In the genomic region with DNA sequence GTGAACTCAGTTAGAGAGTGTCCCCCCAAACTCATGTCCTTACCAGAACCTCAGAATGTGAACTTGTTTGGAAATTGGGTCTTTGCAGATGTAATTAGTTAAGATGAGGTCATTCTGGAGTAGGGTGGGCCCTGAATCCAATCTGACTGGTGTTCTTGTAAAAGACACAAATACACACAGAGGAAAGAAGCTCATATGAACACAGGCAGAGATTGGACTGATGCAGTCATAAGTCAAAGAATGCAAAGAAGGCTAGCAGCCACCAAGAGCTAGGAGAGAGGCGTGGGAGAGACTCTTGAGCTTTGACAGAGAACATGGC, we compare ENCODE assay signal across 1 cellular context.
TF ChIP-seq lines count a peak whose summit lies in the region.

No MANE protein-coding gene starts in this region.

TF ChIP-seq in H1, 55 proteins besides CTCF, POLR2A, EP300 and RAD21:
- no peak for TF ChIP-seq PHF8 (conservative IDR thresholded peaks at IDR 0.05; ENCODE audit: low read depth, low read length)
- TF ChIP-seq YY1 (IDR thresholded peaks at IDR 0.05; ENCODE audit: low read depth, low read length), result no peak
- TF ChIP-seq SIX5 (IDR thresholded peaks at IDR 0.05; ENCODE audit: low read depth, low read length), result no peak
- no peak for TF ChIP-seq BRCA1 (IDR thresholded peaks at IDR 0.05; ENCODE audit: low read depth, low read length)
- no peak for TF ChIP-seq JUN (IDR thresholded peaks at IDR 0.05; ENCODE audit: low read depth, low read length)
- TF ChIP-seq RBBP5 (IDR thresholded peaks at IDR 0.05; ENCODE audit: borderline replicate concordance, low read depth, low read length), result no peak
- TF ChIP-seq RXRA (IDR thresholded peaks at IDR 0.05; ENCODE audit: insufficient read depth, low read depth, low read length), result no peak
- TF ChIP-seq EGR1 (IDR thresholded peaks at IDR 0.05; ENCODE audit: borderline replicate concordance, low read depth, low read length), result no peak
- no peak for TF ChIP-seq JUND (IDR thresholded peaks at IDR 0.05; ENCODE audit: low read length)
- TF ChIP-seq NRF1 (IDR thresholded peaks at IDR 0.05; ENCODE audit: low read depth, low read length), result no peak
- no peak for TF ChIP-seq CHD7 (IDR thresholded peaks at IDR 0.05; ENCODE audit: insufficient replicate concordance, low read length)
- TF ChIP-seq GTF2F1 (IDR thresholded peaks at IDR 0.05; ENCODE audit: borderline replicate concordance, low read depth, low read length), result no peak
- no peak for TF ChIP-seq HDAC6 (IDR thresholded peaks at IDR 0.05; ENCODE audit: low read depth, low read length)
- TF ChIP-seq TEAD4 (IDR thresholded peaks at IDR 0.05; ENCODE audit: low read depth, low read length), result no peak
- TF ChIP-seq ZNF274 (IDR thresholded peaks at IDR 0.05; ENCODE audit: borderline replicate concordance, extremely low read depth, low read length), result no peak
